In the genomic region with DNA sequence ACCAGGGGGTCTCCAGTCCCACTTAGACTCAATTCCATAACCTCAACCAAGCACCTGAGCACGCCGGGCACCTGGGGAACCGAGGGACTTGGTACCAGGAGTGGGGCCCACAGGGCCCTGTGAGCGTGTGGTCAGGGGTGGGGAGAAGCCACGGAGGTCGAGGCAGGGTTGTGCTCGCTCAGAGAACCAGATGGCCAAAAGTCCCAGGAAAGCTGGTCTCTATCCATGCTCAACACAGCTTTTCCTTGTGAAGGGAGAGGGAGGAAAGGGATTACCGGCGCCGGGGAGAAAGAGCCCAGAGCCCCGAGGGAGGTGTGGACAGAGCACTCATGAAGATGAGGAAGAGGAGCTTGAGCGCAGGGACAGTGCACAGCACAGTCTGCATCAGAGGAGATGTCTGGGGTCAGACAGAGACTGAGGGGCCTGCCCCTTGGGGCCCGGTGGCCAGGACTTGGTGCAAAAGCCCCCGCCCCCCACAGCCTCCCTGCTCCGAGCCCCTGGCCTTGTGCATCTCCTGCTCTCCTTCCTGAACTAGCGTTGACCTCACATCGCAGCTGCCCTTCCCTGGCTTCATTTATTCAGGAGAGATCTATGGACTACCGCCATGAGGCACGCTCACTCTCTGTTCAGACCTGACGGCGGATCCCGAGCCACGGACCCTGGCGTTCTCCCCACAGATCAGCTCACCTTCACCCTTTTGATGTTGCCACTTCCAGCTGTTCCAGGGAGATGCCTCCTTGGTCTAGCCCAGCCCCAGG, we compare ENCODE assay signal across 15 cellular contexts.
DNase-seq lines count a peak whose midpoint lies in the region; ATAC-seq, FAIRE-seq and TF ChIP-seq lines count a peak whose summit lies in the region.
"Had no signal": no experiment of that assay in that cellular context is flagged by ENCODE, and none has a peak within 500 bp of the region (broad histone marks: within the 10 kb centered on the region; RNA-seq: fewer than 3 reads in every experiment).

No MANE protein-coding gene starts in this region.

- H3K4me3 ChIP-seq in ACC112 (ENCODE audit: low read depth, low read length) (peak overlapping the region; percentile 20; the same call in 1 of the 2 replicates), adrenal gland (no peak overlapping the region), kidney (ENCODE audit: low read length in 2 of 2) (no peak overlapping the region), gastrocnemius medialis (peak overlapping the region in 3 of 4 donors; percentile 34 to 38 (median 37)), body of pancreas (no peak overlapping the region)
- H3K4me3 ChIP-seq: pancreas had no signal

- peak overlapping the region; percentile 17 for H3K27ac ChIP-seq in ACC112 (ENCODE audit: low read depth, low read length)
- H3K27ac ChIP-seq in adrenal gland = peak overlapping the region in 4 of 5 donors; percentile 48 to 90 (median 64)
- peak overlapping the region; percentile 51 to 72 for H3K27ac ChIP-seq in kidney (ENCODE audit: low read depth in 2 of 2, low read length in 2 of 2)
- H3K27ac ChIP-seq in gastrocnemius medialis = peak overlapping the region; percentile 89 to 99 (median 94)
- peak overlapping the region in 2 of 4 donors; percentile 52 to 56 for H3K27ac ChIP-seq in body of pancreas
- H3K27ac ChIP-seq: pancreas had no signal

- TF ChIP-seq POLR2A in adrenal gland (IDR thresholded peaks at IDR 0.05) (no peak), gastrocnemius medialis (IDR thresholded peaks at IDR 0.05) (no peak), GM18505 (IDR thresholded peaks at IDR 0.05; ENCODE audit: borderline replicate concordance, extremely low read depth, insufficient read depth, insufficient read length) (no peak), body of pancreas (IDR thresholded peaks at IDR 0.05) (no peak)

- H3K9me3 ChIP-seq in adrenal gland (replicated peaks in 1 of 3) (no peaks in the 10 kb centered on the region), kidney (ENCODE audit: control insufficient read depth in 1 of 2, low read length in 2 of 2) (no peaks in the 10 kb centered on the region), gastrocnemius medialis (no peaks in the 10 kb centered on the region), body of pancreas (no peaks in the 10 kb centered on the region)
- H3K9me3 ChIP-seq: pancreas had no signal

- in situ Hi-C loops in gastrocnemius medialis (cut with MboI; ENCODE audit: low sequenced_read_pairs in 4 of 4) = no loop called here

- H3K79me2 ChIP-seq in ACC112 (ENCODE audit: control insufficient read depth, insufficient read depth, low read length, unreplicated experiment) = no peaks in the 10 kb centered on the region

- WGBS in adrenal gland, 4 donors = 76 to 86% (median 84%) methylated on average over 23 to 24 of the region's 24 CpGs
- WGBS in body of pancreas, 2 donors = 61 to 68% methylated on average over 22 to 24 of the region's 24 CpGs

- intact Hi-C loops in adrenal gland (cut with DNase I) = no loop called here
- intact Hi-C loops in kidney (cut with DNase I) = no loop called here
- intact Hi-C loops in gastrocnemius medialis (cut with DNase I; ENCODE audit: low total_unique reads) = loop anchor here (2.0 to 5.0 kb wide), 3 partner anchors 46 to 356 kb away; a partner anchor contains a TSS
- intact Hi-C loops in body of pancreas (cut with DNase I) = no loop called here

- H3K4me1 ChIP-seq in ACC112 (ENCODE audit: control insufficient read depth, insufficient read depth, low read length, unreplicated experiment) = peaks cover 17% of the 10 kb centered on the region
- H3K4me1 ChIP-seq in adrenal gland (replicated peaks in 1 of 2) = no peaks in the 10 kb centered on the region
- H3K4me1 ChIP-seq in kidney (ENCODE audit: control insufficient read depth in 1 of 2, insufficient read depth in 1 of 2, low read depth in 1 of 2, low read length in 2 of 2) = peaks cover 0 to 12% of the 10 kb centered on the region in 2 donors
- peaks cover 27 to 31% of the 10 kb centered on the region in 2 donors for H3K4me1 ChIP-seq in gastrocnemius medialis
- H3K4me1 ChIP-seq in body of pancreas = no peaks in the 10 kb centered on the region
- H3K4me1 ChIP-seq: pancreas had no signal

- DNase-seq in adrenal gland (peak in 1 of 7 donors; percentile 48), kidney (no peak), gastrocnemius medialis (no peak), NCI-H1092 (lab: John Stamatoyannopoulos, UW) (no peak), body of pancreas (no peak), NCI-H1105 (lab: John Stamatoyannopoulos, UW) (no peak)
- DNase-seq: activated CD4-positive, alpha-beta T cell treated with anti-CD3 and anti-CD28 coated beads for 1 hour; KG1; NCI-H1694 had no signal

- no peak for FAIRE-seq in kidney (lab: Jason Lieb, UNC)
- FAIRE-seq: GM19239, keratinocyte, pancreas had no signal

- no peak overlapping the region for H3K9ac ChIP-seq in kidney (ENCODE audit: low read length in 2 of 2)

- TF ChIP-seq CTCF in adrenal gland (IDR thresholded peaks at IDR 0.05) (no peak), kidney (IDR thresholded peaks at IDR 0.05; ENCODE audit: borderline replicate concordance, extremely low read depth, insufficient read depth) (no peak), gastrocnemius medialis (IDR thresholded peaks at IDR 0.05 in 4 of 5, conservative IDR thresholded peaks at IDR 0.05 in 1 of 5) (no peak), body of pancreas (IDR thresholded peaks at IDR 0.05) (no peak)

- no peaks in the 10 kb centered on the region for H3K36me3 ChIP-seq in ACC112 (ENCODE audit: insufficient read depth, low read length)
- H3K36me3 ChIP-seq in adrenal gland (replicated peaks in 1 of 2) = no peaks in the 10 kb centered on the region
- no peaks in the 10 kb centered on the region for H3K36me3 ChIP-seq in kidney (ENCODE audit: control insufficient read depth in 1 of 2, insufficient read depth in 2 of 2, low read length in 2 of 2)
- H3K36me3 ChIP-seq in gastrocnemius medialis = no peaks in the 10 kb centered on the region
- H3K36me3 ChIP-seq in body of pancreas (replicated peaks in 1 of 2; ENCODE audit: insufficient read depth in 1 of 2, low read depth in 2 of 2) = no peaks in the 10 kb centered on the region
- H3K36me3 ChIP-seq: pancreas had no signal

- no peak overlapping the region for H2AFZ ChIP-seq in ACC112 (ENCODE audit: low read length, unreplicated experiment)

- H3K27me3 ChIP-seq in ACC112 (ENCODE audit: insufficient read depth, low read length) (no peaks in the 10 kb centered on the region), adrenal gland (no peaks in the 10 kb centered on the region), gastrocnemius medialis (no peaks in the 10 kb centered on the region), body of pancreas (no peaks in the 10 kb centered on the region)
- H3K27me3 ChIP-seq: pancreas had no signal

- ATAC-seq in gastrocnemius medialis = peak in 1 of 2 donors; percentile 7
- no peak for ATAC-seq in GM18505 (IDR thresholded peaks at IDR 0.05; ENCODE audit: unreplicated experiment)
- ATAC-seq in body of pancreas = no peak
- ATAC-seq: HCT116 had no signal

Comparison
In these comparisons a context has a peak if more than half of its experiments do, and no peak if none do; other contexts are left out.
1. H3K4me3 ChIP-seq: peak in ACC112 (single experiment) and gastrocnemius medialis (3 of 4); none in adrenal gland (0 of 4), kidney (0 of 2) and body of pancreas (0 of 2).